Comparison of ENCODE assay signal across 20 cellular contexts in genomic region chr1:5729636-5730145, GRCh38.
"Had no signal": no experiment of that assay in that cellular context is flagged by ENCODE, and none has a peak within 500 bp of the region (broad histone marks: within the 10 kb centered on the region; RNA-seq: fewer than 3 reads in every experiment).

No MANE protein-coding gene starts in this region.

- H3K4me1 Mint-ChIP-seq: memory B cell; stimulated activated memory B cell treated with anti-CD40 and anti-IgM and Interleukin-4, amounts not matched to agents 10 μg/mL and 1 μg/mL and 100 μg/mL, for 72 hours had no signal

- ATAC-seq: left cardiac atrium; lower lobe of right lung; right cardiac atrium; stimulated activated memory B cell treated with anti-CD40 and anti-IgM and Interleukin-4, amounts not matched to agents 10 μg/mL and 1 μg/mL and 100 μg/mL, for 72 hours had no signal

- H3K4me3 ChIP-seq: coronary artery, left ventricle myocardium inferior, lower lobe of right lung, tibial nerve had no signal

- FAIRE-seq: endothelial cell of umbilical vein, kidney had no signal

- H3K36me3 ChIP-seq: left ventricle myocardium inferior, lower lobe of right lung, tibial nerve had no signal

- H3K36me3 Mint-ChIP-seq: memory B cell; stimulated activated memory B cell treated with anti-CD40 and anti-IgM and Interleukin-4, amounts not matched to agents 10 μg/mL and 1 μg/mL and 100 μg/mL, for 72 hours had no signal

- H3K9me3 Mint-ChIP-seq: endodermal cell; memory B cell; nephron; stimulated activated naive CD8-positive, alpha-beta T cell treated with anti-CD3 and anti-CD28 coated beads, Interleukin-15, Interleukin-2, amounts not matched to agents 100 ng/mL and 50 ng/mL, for 24 hours had no signal

- H3K27me3 ChIP-seq: foreskin keratinocyte, tibial nerve had no signal

- H3K9me3 ChIP-seq: left ventricle myocardium inferior, lower lobe of right lung, tibial nerve had no signal

- H3K27ac ChIP-seq: coronary artery, foreskin keratinocyte, left ventricle myocardium inferior, lower lobe of right lung, tibial nerve had no signal

- H3K4me1 ChIP-seq: foreskin keratinocyte, left ventricle myocardium inferior, lower lobe of right lung had no signal

- DNase-seq: effector CD4-positive, alpha-beta T cell; endodermal cell; erythroblast; kidney; left cardiac atrium; left ventricle myocardium inferior; midbrain; right cardiac atrium; stimulated activated CD4-positive, alpha-beta T cell treated with anti-CD3 and anti-CD28 coated beads, Interleukin-15, amount 100 ng/mL, for 24 hours; stimulated activated CD4-positive, alpha-beta T cell treated with anti-CD3 and anti-CD28 coated beads, Interleukin-1b, Interleukin-23, amount 100 ng/mL, for 48 hours; stimulated activated CD4-positive, alpha-beta T cell treated with anti-CD3 and anti-CD28 coated beads, Interleukin-4, amount 100 ng/mL, for 24 hours had no signal

- H3K27ac Mint-ChIP-seq: endodermal cell; memory B cell; nephron; stimulated activated memory B cell treated with anti-CD40 and anti-IgM and Interleukin-4, amounts not matched to agents 10 μg/mL and 1 μg/mL and 100 μg/mL, for 72 hours; stimulated activated naive CD8-positive, alpha-beta T cell treated with anti-CD3 and anti-CD28 coated beads, Interleukin-15, Interleukin-2, amounts not matched to agents 100 ng/mL and 50 ng/mL, for 24 hours had no signal

- H3K4me3 Mint-ChIP-seq: endodermal cell; memory B cell; nephron; stimulated activated memory B cell treated with anti-CD40 and anti-IgM and Interleukin-4, amounts not matched to agents 10 μg/mL and 1 μg/mL and 100 μg/mL, for 72 hours; stimulated activated naive CD8-positive, alpha-beta T cell treated with anti-CD3 and anti-CD28 coated beads, Interleukin-15, Interleukin-2, amounts not matched to agents 100 ng/mL and 50 ng/mL, for 24 hours had no signal
